In the genomic region with DNA sequence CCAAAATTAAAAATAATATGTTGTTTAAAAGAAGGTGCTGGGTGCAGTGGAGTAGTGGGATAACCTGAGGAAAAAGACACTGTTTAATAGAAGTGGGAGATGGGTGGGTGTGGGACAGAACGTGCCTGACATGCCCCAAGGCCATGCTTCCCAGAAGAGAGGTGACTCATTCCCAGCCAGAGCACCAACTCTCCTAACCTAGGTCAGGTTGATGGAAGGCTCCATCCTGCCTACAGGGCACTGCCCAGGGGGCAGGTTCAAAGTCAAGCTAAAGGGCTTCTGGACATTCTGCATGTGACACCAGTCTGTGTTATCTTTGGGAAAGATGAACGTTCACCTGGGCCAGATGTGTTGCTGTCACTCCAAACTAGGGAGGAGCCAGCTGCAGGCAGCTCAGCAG, we compare ENCODE assay signal across 28 cellular contexts.
DNase-seq lines count a peak whose midpoint lies in the region; ATAC-seq, FAIRE-seq and TF ChIP-seq lines count a peak whose summit lies in the region.
"Had no signal": no experiment of that assay in that cellular context is flagged by ENCODE, and none has a peak within 500 bp of the region (broad histone marks: within the 10 kb centered on the region; RNA-seq: fewer than 3 reads in every experiment).

No MANE protein-coding gene starts in this region.

- no peak overlapping the region for H3K4me3 Mint-ChIP-seq in Calu3 (ENCODE audit: low read depth, unreplicated experiment)
- H3K4me3 Mint-ChIP-seq: activated CD8-positive, alpha-beta T cell treated with anti-CD3 and anti-CD28 coated beads for 36 hours; neural progenitor cell had no signal

- TF ChIP-seq CTCF in Calu3 (IDR thresholded peaks at IDR 0.05; ENCODE audit: unreplicated experiment) (no peak), bronchial epithelial cell (IDR thresholded peaks at IDR 0.05; ENCODE audit: insufficient read depth, low read length, severe bottlenecking) (no peak)

- no TSS peak for BruUV-seq in Calu3 (replicated peaks; lab: Mats Ljungman, UMichigan)

- no peaks in the 10 kb centered on the region for H3K36me3 Mint-ChIP-seq in Calu3 (ENCODE audit: insufficient read depth, unreplicated experiment)
- H3K36me3 Mint-ChIP-seq: neural progenitor cell had no signal

- H3K56ac ChIP-seq in mesendoderm (ENCODE audit: low read length) = no peak overlapping the region

- H4K5ac ChIP-seq in mesendoderm (ENCODE audit: low read length) = no peak overlapping the region

- H3K36me3 ChIP-seq in bronchial epithelial cell (ENCODE audit: control insufficient read depth, insufficient read depth, low read length) (no peaks in the 10 kb centered on the region), mesendoderm (ENCODE audit: control insufficient read depth, insufficient read depth, low read length) (no peaks in the 10 kb centered on the region)
- H3K36me3 ChIP-seq: BLaER1 treated with 17β-estradiol and CSF1 and Interleukin-3, amounts not matched to agents 10 nM and 100 nM; neural progenitor cell; spleen; transverse colon had no signal

- H3K79me2 ChIP-seq in mesendoderm (ENCODE audit: control insufficient read depth, insufficient read depth, low read length) = no peaks in the 10 kb centered on the region

- no peak overlapping the region for H2AK5ac ChIP-seq in mesendoderm (ENCODE audit: low read length)

- DNase-seq in Calu3 (peak; percentile 17), HT1080 (ENCODE audit: low read depth) (peak; percentile 28), bronchial epithelial cell (ENCODE audit: low read depth) (peak; percentile 51), mesendoderm (peak; percentile 35), GM19238 (ENCODE audit: insufficient read length, low spot score) (no peak)
- DNase-seq in stimulated activated CD8-positive, alpha-beta memory T cell treated with anti-CD3 and anti-CD28 coated beads, Interleukin-4, amount 100 ng/mL, for 48 hours = no peak
- DNase-seq in NK-92 treated with Interleukin-12 subunit alpha and Interleukin-12 subunit beta, amount 100 ng/mL, for 24 hours (lab: John Stamatoyannopoulos, UW) = no peak
- DNase-seq: activated CD4-positive, alpha-beta T cell treated with anti-CD3 and anti-CD28 coated beads for 1 hour; activated CD8-positive, alpha-beta T cell treated with anti-CD3 and anti-CD28 coated beads for 36 hours; activated gamma-delta T cell; cerebellar nuclear complex; COR-L47; DND-41; KBM-7; MM.1S; NCI-H1417; NCI-H2029 treated with DMSO at 0.1 percent for 48 hours; NCI-H345; NCI-H748 treated with DMSO at 0.1 percent for 48 hours; right cardiac atrium; spleen; T-helper 2 cell; transverse colon had no signal

- H3K27ac ChIP-seq in mesendoderm (ENCODE audit: low read depth, low read length) = no peak overlapping the region
- H3K27ac ChIP-seq: BLaER1 treated with 17β-estradiol and CSF1 and Interleukin-3, amounts not matched to agents 10 nM and 100 nM; neural progenitor cell; spleen; transverse colon had no signal

- ATAC-seq in GM21529 (IDR thresholded peaks at IDR 0.05; ENCODE audit: unreplicated experiment) = no peak
- ATAC-seq: activated CD8-positive, alpha-beta T cell treated with anti-CD3 and anti-CD28 coated beads for 36 hours; right cardiac atrium had no signal

- H3K4me1 Mint-ChIP-seq in Calu3 (ENCODE audit: low read depth, unreplicated experiment) = peaks cover 21% of the 10 kb centered on the region

- no peak overlapping the region for H3K9ac ChIP-seq in mesendoderm (ENCODE audit: low read length)
- H3K9ac ChIP-seq: BLaER1 treated with 17β-estradiol and CSF1 and Interleukin-3, amounts not matched to agents 10 nM and 100 nM; neural progenitor cell had no signal

- H3K18ac ChIP-seq in mesendoderm (ENCODE audit: low read length) = no peak overlapping the region

- no CpG with 5 or more reads among the region's 2 CpGs for WGBS in mesendoderm (ENCODE audit: extremely low coverage, insufficient coverage, low lambda C conversion rate)

- no peaks in the 10 kb centered on the region for H3K9me3 Mint-ChIP-seq in Calu3 (ENCODE audit: low read depth, unreplicated experiment)
- H3K9me3 Mint-ChIP-seq: activated CD8-positive, alpha-beta T cell treated with anti-CD3 and anti-CD28 coated beads for 36 hours; neural progenitor cell had no signal

- H3K27me3 ChIP-seq in bronchial epithelial cell (ENCODE audit: control insufficient read depth, insufficient read depth, low read length) = no peaks in the 10 kb centered on the region
- no peaks in the 10 kb centered on the region for H3K27me3 ChIP-seq in mesendoderm (ENCODE audit: insufficient read depth, low read length, poor library complexity)
- H3K27me3 ChIP-seq: BLaER1 treated with 17β-estradiol and CSF1 and Interleukin-3, amounts not matched to agents 10 nM and 100 nM; neural progenitor cell; spleen; transverse colon had no signal

- H4K8ac ChIP-seq in mesendoderm (ENCODE audit: low read depth, low read length) = no peak overlapping the region

- no peak overlapping the region for H3K23ac ChIP-seq in mesendoderm (ENCODE audit: low read length)

- no peaks in the 10 kb centered on the region for H3K27me3 Mint-ChIP-seq in Calu3 (ENCODE audit: unreplicated experiment)
- H3K27me3 Mint-ChIP-seq: activated CD8-positive, alpha-beta T cell treated with anti-CD3 and anti-CD28 coated beads for 36 hours had no signal

- no peak overlapping the region for H2BK120ac ChIP-seq in mesendoderm (ENCODE audit: low read depth, low read length)

- intact Hi-C loops in Calu3 (cut with micrococcal nuclease; ENCODE audit: unreplicated experiment) = loop anchor here (5.0 kb wide), 1 partner anchor 99 kb away; no protein-coding TSS in a partner anchor

- CTCF ChIA-PET in Calu3 (lab: Charles Lee) = no interaction called here

- no peaks in the 10 kb centered on the region for H3K79me1 ChIP-seq in mesendoderm (ENCODE audit: low read length)

- no peak for FAIRE-seq in bronchial epithelial cell (lab: Jason Lieb, UNC)
- FAIRE-seq: GM12891 had no signal

- no peak overlapping the region for H3K4me2 ChIP-seq in mesendoderm (ENCODE audit: low read length)
- H3K4me2 ChIP-seq: BLaER1 treated with 17β-estradiol and CSF1 and Interleukin-3, amounts not matched to agents 10 nM and 100 nM; neural progenitor cell had no signal

- no peak overlapping the region for H2BK15ac ChIP-seq in mesendoderm (replicated peaks; ENCODE audit: low read depth)

- peaks cover 5% of the 10 kb centered on the region for H3K4me1 ChIP-seq in mesendoderm (ENCODE audit: control insufficient read depth, low read depth, low read length)
- H3K4me1 ChIP-seq: BLaER1 treated with 17β-estradiol and CSF1 and Interleukin-3, amounts not matched to agents 10 nM and 100 nM had no signal

- H3K4me3 ChIP-seq in bronchial epithelial cell (ENCODE audit: low read depth, low read length) (no peak overlapping the region), mesendoderm (ENCODE audit: low read length) (no peak overlapping the region)
- H3K4me3 ChIP-seq: BLaER1 treated with 17β-estradiol and CSF1 and Interleukin-3, amounts not matched to agents 10 nM and 100 nM; lung; neural progenitor cell; spleen; transverse colon had no signal

- no peak overlapping the region for H3K4ac ChIP-seq in mesendoderm (ENCODE audit: low read depth, low read length)

- H2BK5ac ChIP-seq in mesendoderm (ENCODE audit: low read length) = no peak overlapping the region

- no peak overlapping the region for H3K27ac Mint-ChIP-seq in Calu3 (ENCODE audit: unreplicated experiment)
- H3K27ac Mint-ChIP-seq: activated CD8-positive, alpha-beta T cell treated with anti-CD3 and anti-CD28 coated beads for 36 hours had no signal

Comparison
In these comparisons a context has a peak if more than half of its experiments do, and no peak if none do; other contexts are left out.
1. DNase-seq: peak in Calu3 (single experiment), HT1080 (single experiment), bronchial epithelial cell (single experiment) and mesendoderm (single experiment); none in GM19238 (single experiment), stimulated activated CD8-positive, alpha-beta memory T cell treated with anti-CD3 and anti-CD28 coated beads, Interleukin-4, amount 100 ng/mL, for 48 hours (single experiment) and NK-92 treated with Interleukin-12 subunit alpha and Interleukin-12 subunit beta, amount 100 ng/mL, for 24 hours (single experiment).